22 cellular contexts compared by ENCODE assay signal in genomic region chr4:185834778-185835177, GRCh38.
"Had no signal": no experiment of that assay in that cellular context is flagged by ENCODE, and none has a peak within 500 bp of the region (broad histone marks: within the 10 kb centered on the region; RNA-seq: fewer than 3 reads in every experiment).

No MANE protein-coding gene starts in this region.

- H3K4me2 ChIP-seq: hepatocyte had no signal

- H3K4me3 Mint-ChIP-seq: naive B cell, nephron progenitor cell had no signal

- H3K36me3 Mint-ChIP-seq: naive B cell had no signal

- DNase-seq: caudate nucleus; colonic mucosa; dermis blood vessel endothelial cell; glutamatergic neuron; islet precursor cell; left lung; mesendoderm; naive B cell; nephron progenitor cell; psoas muscle; retina; small intestine; stimulated activated CD4-positive, alpha-beta T cell treated with anti-CD3 and anti-CD28 coated beads, Interleukin-12 subunit alpha, Interleukin-12 subunit beta, amount 100 ng/mL, for 4 hours; stimulated activated naive CD4-positive, alpha-beta T cell; stomach; substantia nigra; transverse colon had no signal

- H3K27ac Mint-ChIP-seq: nephron progenitor cell had no signal

- H3K9me3 ChIP-seq: colonic mucosa, gastroesophageal sphincter, left lung, neutrophil, psoas muscle, stomach, thoracic aorta, transverse colon had no signal

- H3K79me2 ChIP-seq: hepatocyte had no signal

- ATAC-seq: gastroesophageal sphincter, left lung, psoas muscle had no signal

- H3K36me3 ChIP-seq: colonic mucosa, gastroesophageal sphincter, left lung, neutrophil, stomach, thoracic aorta, transverse colon had no signal

- H3K9me3 Mint-ChIP-seq: nephron progenitor cell had no signal

- H3K4me1 ChIP-seq: colonic mucosa had no signal

- H3K27ac ChIP-seq: colonic mucosa, gastroesophageal sphincter, hepatocyte, left lung, neutrophil, psoas muscle, stomach, thoracic aorta, transverse colon had no signal

- H3K27me3 ChIP-seq: colonic mucosa, gastroesophageal sphincter, hepatocyte, left lung, neutrophil, stomach, transverse colon had no signal

- H3K4me1 Mint-ChIP-seq: naive B cell had no signal

- H3K4me3 ChIP-seq: colonic mucosa, gastroesophageal sphincter, hepatocyte, left lung, lung, psoas muscle, stomach, thoracic aorta, transverse colon had no signal

- H2AFZ ChIP-seq: hepatocyte had no signal
